In genomic region chr12:75337905-75338304, GRCh38 we compare ENCODE assay signal across 20 cellular contexts. TPM values are rescaled to one million over a fixed set of nuclear protein-coding genes. Genes with fewer than 3 reads are reported as not detected.
DNase-seq lines count a peak whose midpoint lies in the region; ATAC-seq, FAIRE-seq and TF ChIP-seq lines count a peak whose summit lies in the region.
"Had no signal": no experiment of that assay in that cellular context is flagged by ENCODE, and none has a peak within 500 bp of the region (broad histone marks: within the 10 kb centered on the region; RNA-seq: fewer than 3 reads in every experiment).

No MANE protein-coding gene starts in this region.

- peaks cover 22% of the 10 kb centered on the region for H3K4me1 Mint-ChIP-seq in activated naive CD4-positive, alpha-beta T cell treated with anti-CD3 and anti-CD28 coated beads, Interleukin-2, amount 10 ng/mL, durations not matched to agents 7 days and 5 days

- H3K36me3 ChIP-seq in kidney (ENCODE audit: control insufficient read depth in 1 of 2, insufficient read depth in 2 of 2, low read length in 2 of 2) = no peaks in the 10 kb centered on the region

- H3K4me3 ChIP-seq in kidney (ENCODE audit: low read length in 2 of 2) = no peak overlapping the region
- H3K4me3 ChIP-seq: GM23338 had no signal

- peak; percentile 50 for FAIRE-seq in kidney (lab: Jason Lieb, UNC)
- FAIRE-seq: keratinocyte had no signal

- no peak for TF ChIP-seq CTCF in kidney (IDR thresholded peaks at IDR 0.05; ENCODE audit: borderline replicate concordance, extremely low read depth, insufficient read depth)

- H3K9me3 ChIP-seq in kidney (ENCODE audit: control insufficient read depth in 1 of 2, low read length in 2 of 2) = no peaks in the 10 kb centered on the region

- no peaks in the 10 kb centered on the region for H3K36me3 Mint-ChIP-seq in activated naive CD4-positive, alpha-beta T cell treated with anti-CD3 and anti-CD28 coated beads, Interleukin-2, amount 10 ng/mL, durations not matched to agents 7 days and 5 days
- H3K36me3 Mint-ChIP-seq: activated naive CD8-positive, alpha-beta T cell; stimulated activated effector memory CD8-positive, alpha-beta T cell treated with anti-CD3 and anti-CD28 coated beads, Interleukin-12 subunit alpha, Interleukin-12 subunit beta, amount 100 ng/mL, for 72 hours had no signal

- peak; percentile 59 for ATAC-seq in GM18873 (IDR thresholded peaks at IDR 0.05; ENCODE audit: low FRiP score, unreplicated experiment)
- ATAC-seq in GM21576 (IDR thresholded peaks at IDR 0.05; ENCODE audit: unreplicated experiment) = peak; percentile 55
- ATAC-seq in HG03097 (IDR thresholded peaks at IDR 0.05; ENCODE audit: low FRiP score, unreplicated experiment) = peak; percentile 40
- ATAC-seq: GM23338; Panc1; stimulated activated effector memory CD8-positive, alpha-beta T cell treated with anti-CD3 and anti-CD28 coated beads, Interleukin-12 subunit alpha, Interleukin-12 subunit beta, amount 100 ng/mL, for 72 hours had no signal

- no peak overlapping the region for H3K27ac Mint-ChIP-seq in activated naive CD4-positive, alpha-beta T cell treated with anti-CD3 and anti-CD28 coated beads, Interleukin-2, amount 10 ng/mL, durations not matched to agents 7 days and 5 days
- H3K27ac Mint-ChIP-seq: activated naive CD8-positive, alpha-beta T cell; GM23338; mesothelial cell of epicardium; stimulated activated effector memory CD8-positive, alpha-beta T cell treated with anti-CD3 and anti-CD28 coated beads, Interleukin-12 subunit alpha, Interleukin-12 subunit beta, amount 100 ng/mL, for 72 hours had no signal

- no peak overlapping the region for H3K27ac ChIP-seq in kidney (ENCODE audit: low read depth in 2 of 2, low read length in 2 of 2)

- H3K27me3 Mint-ChIP-seq in activated naive CD4-positive, alpha-beta T cell treated with anti-CD3 and anti-CD28 coated beads, Interleukin-2, amount 10 ng/mL, durations not matched to agents 7 days and 5 days = peaks cover 17% of the 10 kb centered on the region

- H3K9me3 Mint-ChIP-seq in activated naive CD4-positive, alpha-beta T cell treated with anti-CD3 and anti-CD28 coated beads, Interleukin-2, amount 10 ng/mL, durations not matched to agents 7 days and 5 days = no peaks in the 10 kb centered on the region
- H3K9me3 Mint-ChIP-seq: stimulated activated effector memory CD8-positive, alpha-beta T cell treated with anti-CD3 and anti-CD28 coated beads, Interleukin-12 subunit alpha, Interleukin-12 subunit beta, amount 100 ng/mL, for 72 hours had no signal

- DNase-seq in kidney = no peak
- DNase-seq in activated naive CD4-positive, alpha-beta T cell treated with anti-CD3 and anti-CD28 coated beads, Interleukin-2, amount 10 ng/mL, durations not matched to agents 7 days and 5 days = no peak
- DNase-seq in globus pallidus (ENCODE audit: low spot score) = no peak
- DNase-seq in NCI-H510A (lab: John Stamatoyannopoulos, UW) = no peak
- DNase-seq: activated CD4-positive, CD25-positive, alpha-beta regulatory T cell; C1 segment of cervical spinal cord; DMS79; KBM-7; stimulated activated CD4-positive, alpha-beta T cell treated with anti-CD3 and anti-CD28 coated beads, Interleukin-4, amount 100 ng/mL, for 4 hours had no signal

- no peak overlapping the region for H3K9ac ChIP-seq in kidney (ENCODE audit: low read length in 2 of 2)

- CTCF ChIA-PET in activated naive CD4-positive, alpha-beta T cell treated with anti-CD3 and anti-CD28 coated beads, Interleukin-2, amount 10 ng/mL, durations not matched to agents 7 days and 5 days (lab: Charles Lee) = interaction anchor here (1.7 kb wide), 1 partner anchor 53 kb away, joined by 4 read pairs; the partner anchor contains the start of gene GLIPR1L2

- H3K4me3 Mint-ChIP-seq in activated naive CD4-positive, alpha-beta T cell treated with anti-CD3 and anti-CD28 coated beads, Interleukin-2, amount 10 ng/mL, durations not matched to agents 7 days and 5 days = no peak overlapping the region
- H3K4me3 Mint-ChIP-seq: activated naive CD8-positive, alpha-beta T cell; GM23338; mesothelial cell of epicardium; stimulated activated effector memory CD8-positive, alpha-beta T cell treated with anti-CD3 and anti-CD28 coated beads, Interleukin-12 subunit alpha, Interleukin-12 subunit beta, amount 100 ng/mL, for 72 hours had no signal

- peaks cover 0 to 6% of the 10 kb centered on the region in 2 donors for H3K4me1 ChIP-seq in kidney (ENCODE audit: control insufficient read depth in 1 of 2, insufficient read depth in 1 of 2, low read depth in 1 of 2, low read length in 2 of 2)

- intact Hi-C loops in kidney (cut with DNase I) = no loop called here

RNA-seq across cellular contexts. Expression of gene GLIPR1L1, which starts 3.4 kb away (rescaled TPM):
- not detected for total RNA-seq in kidney
- not detected for polyA plus RNA-seq in kidney (ENCODE audit: insufficient read depth, low read depth, low replicate concordance)
- total RNA-seq: cardiac septum, GM23338, mesothelial cell of epicardium, NCI-H460 had no signal
- polyA plus RNA-seq: keratinocyte had no signal

RNA-seq across cellular contexts. Expression of gene CAPS2, which starts 7.8 kb away (rescaled TPM):
- total RNA-seq in kidney = 14.1 TPM
- 5.9 TPM for polyA plus RNA-seq in kidney (ENCODE audit: insufficient read depth, low read depth, low replicate concordance)

RNA-seq across cellular contexts. Expression of gene GLIPR1L2, which starts 53.0 kb away (rescaled TPM):
- total RNA-seq in kidney = 1.1 TPM
- 0.65 TPM for polyA plus RNA-seq in kidney (ENCODE audit: insufficient read depth, low read depth, low replicate concordance)
- total RNA-seq: GM23338 had no signal
